Comparison of ENCODE assay signal across 23 cellular contexts in the genomic region with DNA sequence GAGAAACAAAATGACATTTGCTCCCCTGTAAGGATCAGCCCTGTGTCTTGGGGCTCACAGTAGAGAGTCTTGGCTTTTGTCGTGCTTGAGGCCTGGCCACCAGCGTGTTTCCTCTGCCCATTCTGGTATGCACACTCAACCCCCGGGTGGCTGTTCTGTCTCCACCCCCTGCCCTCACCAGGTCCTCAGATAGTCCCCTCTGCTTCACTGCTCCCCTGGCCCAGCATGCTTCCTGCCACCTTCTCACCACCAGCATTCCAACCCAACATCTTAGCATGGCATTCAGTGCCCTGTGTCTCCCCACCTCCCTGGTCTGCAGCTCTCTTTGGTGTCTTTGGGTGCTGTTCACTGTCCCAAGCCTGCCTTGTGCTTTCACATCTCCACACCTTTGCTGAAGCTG. TPM values are rescaled to one million over a fixed set of nuclear protein-coding genes. Genes with fewer than 3 reads are reported as not detected.
DNase-seq lines count a peak whose midpoint lies in the region; ATAC-seq and TF ChIP-seq lines count a peak whose summit lies in the region.
"Had no signal": no experiment of that assay in that cellular context is flagged by ENCODE, and none has a peak within 500 bp of the region (broad histone marks: within the 10 kb centered on the region; RNA-seq: fewer than 3 reads in every experiment).

No MANE protein-coding gene starts in this region.

- CTCF ChIA-PET in activated CD4-positive, alpha-beta T cell treated with anti-CD3 and anti-CD28 coated beads for 36 hours (lab: Charles Lee), result interaction anchor here (1.0 to 1.3 kb wide), 2 partner anchors 23 to 143 kb away, joined by 4 read pairs; no protein-coding TSS in a partner anchor
- CTCF ChIA-PET in activated CD8-positive, alpha-beta T cell treated with anti-CD3 and anti-CD28 coated beads for 36 hours (lab: Charles Lee), result interaction anchor here (0.9 to 3.2 kb wide), 2 partner anchors 23 to 183 kb away, joined by 3 to 17 read pairs; no protein-coding TSS in a partner anchor

- DNase-seq in activated CD4-positive, alpha-beta T cell treated with anti-CD3 and anti-CD28 coated beads for 36 hours, result no peak
- DNase-seq in activated CD4-positive, alpha-beta T cell treated with anti-CD3 and anti-CD28 coated beads for 4 hours, result no peak
- DNase-seq in activated CD8-positive, alpha-beta T cell treated with anti-CD3 and anti-CD28 coated beads for 36 hours, result no peak
- DNase-seq in memory B cell (ENCODE audit: low spot score in 2 of 2), result no peak
- DNase-seq in spleen, result no peak
- DNase-seq in NCI-H146 treated with DMSO at 0.1 percent for 48 hours (lab: John Stamatoyannopoulos, UW; ENCODE audit: unreplicated experiment), result no peak
- DNase-seq: 8988T; activated CD4-positive, CD25-positive, alpha-beta regulatory T cell; colonic mucosa; HCEC 1CT; heart right ventricle; IMR-90; NCI-H1694; NCI-H226; PC-9; stimulated activated naive CD4-positive, alpha-beta T cell treated with Interleukin-2 at 50 U/mL for 16 hours; T-helper 9 cell; transverse colon had no signal

- POLR2A ChIA-PET in activated CD4-positive, alpha-beta T cell treated with anti-CD3 and anti-CD28 coated beads for 36 hours (lab: Charles Lee), result no interaction called here
- POLR2A ChIA-PET in activated CD8-positive, alpha-beta T cell treated with anti-CD3 and anti-CD28 coated beads for 36 hours (lab: Charles Lee), result no interaction called here

- H3K9me3 ChIP-seq in spleen, result no peaks in the 10 kb centered on the region
- H3K9me3 ChIP-seq: colonic mucosa, heart right ventricle, SJSA1, transverse colon had no signal

- no peak for TF ChIP-seq POLR2A in spleen (IDR thresholded peaks at IDR 0.05)

- no peak overlapping the region for H3K4me3 Mint-ChIP-seq in activated CD4-positive, alpha-beta T cell treated with anti-CD3 and anti-CD28 coated beads for 36 hours
- H3K4me3 Mint-ChIP-seq in activated CD8-positive, alpha-beta T cell treated with anti-CD3 and anti-CD28 coated beads for 36 hours, result no peak overlapping the region
- no peak overlapping the region for H3K4me3 Mint-ChIP-seq in memory B cell

- peaks cover 4% of the 10 kb centered on the region for H3K36me3 Mint-ChIP-seq in activated CD4-positive, alpha-beta T cell treated with anti-CD3 and anti-CD28 coated beads for 36 hours (ENCODE audit: low read depth)
- H3K36me3 Mint-ChIP-seq in activated CD8-positive, alpha-beta T cell treated with anti-CD3 and anti-CD28 coated beads for 36 hours (ENCODE audit: low read depth), result no peaks in the 10 kb centered on the region
- H3K36me3 Mint-ChIP-seq in memory B cell, result peaks cover 12% of the 10 kb centered on the region

- peaks cover 0 to 50% (median 15%) of the 10 kb centered on the region in 6 donors for H3K36me3 ChIP-seq in spleen
- H3K36me3 ChIP-seq: colonic mucosa had no signal

- 62 to 75% (median 68%) methylated on average over 3 of the region's 3 CpGs for WGBS in spleen, 5 donors

- peaks cover 3 to 62% (median 24%) of the 10 kb centered on the region in 6 donors for H3K4me1 ChIP-seq in spleen
- H3K4me1 ChIP-seq: colonic mucosa, SJSA1 had no signal

- peaks cover 22% of the 10 kb centered on the region for H3K4me1 Mint-ChIP-seq in activated CD4-positive, alpha-beta T cell treated with anti-CD3 and anti-CD28 coated beads for 36 hours
- peaks cover 13% of the 10 kb centered on the region for H3K4me1 Mint-ChIP-seq in activated CD8-positive, alpha-beta T cell treated with anti-CD3 and anti-CD28 coated beads for 36 hours (ENCODE audit: low read depth)
- peaks cover 37% of the 10 kb centered on the region for H3K4me1 Mint-ChIP-seq in memory B cell

- H3K27me3 Mint-ChIP-seq in activated CD4-positive, alpha-beta T cell treated with anti-CD3 and anti-CD28 coated beads for 36 hours, result no peaks in the 10 kb centered on the region
- H3K27me3 Mint-ChIP-seq in activated CD8-positive, alpha-beta T cell treated with anti-CD3 and anti-CD28 coated beads for 36 hours, result no peaks in the 10 kb centered on the region
- no peaks in the 10 kb centered on the region for H3K27me3 Mint-ChIP-seq in memory B cell

- intact Hi-C loops in activated CD4-positive, alpha-beta T cell treated with anti-CD3 and anti-CD28 coated beads for 36 hours (cut with DNase I, micrococcal nuclease), result no loop called here
- intact Hi-C loops in activated CD8-positive, alpha-beta T cell treated with anti-CD3 and anti-CD28 coated beads for 36 hours (cut with micrococcal nuclease), result no loop called here
- intact Hi-C loops in spleen (cut with DNase I; ENCODE audit: low total_unique reads), result no loop called here

- ATAC-seq in activated CD4-positive, alpha-beta T cell treated with anti-CD3 and anti-CD28 coated beads for 36 hours, result no peak
- ATAC-seq in activated CD8-positive, alpha-beta T cell treated with anti-CD3 and anti-CD28 coated beads for 36 hours, result no peak
- ATAC-seq in memory B cell (ENCODE audit: low read depth) (no peak), SK-N-SH treated with all-trans-retinoic acid at 6 μM for 48 hours (no peak), GM21360 (IDR thresholded peaks at IDR 0.05; ENCODE audit: unreplicated experiment) (no peak)
- ATAC-seq: heart right ventricle had no signal

- TF ChIP-seq CTCF in activated CD8-positive, alpha-beta T cell treated with anti-CD3 and anti-CD28 coated beads for 36 hours (IDR thresholded peaks at IDR 0.05), result no peak
- no peak for TF ChIP-seq CTCF in spleen (IDR thresholded peaks at IDR 0.05 in 8 of 11, conservative IDR thresholded peaks at IDR 0.05 in 3 of 11)

- peak overlapping the region in 6 of 8 donors; percentile 29 to 81 (median 61) for H3K27ac ChIP-seq in spleen
- H3K27ac ChIP-seq: colonic mucosa, PC-9, SJSA1, transverse colon had no signal

- H3K9me3 Mint-ChIP-seq in activated CD4-positive, alpha-beta T cell treated with anti-CD3 and anti-CD28 coated beads for 36 hours (ENCODE audit: low read depth), result no peaks in the 10 kb centered on the region
- H3K9me3 Mint-ChIP-seq in activated CD8-positive, alpha-beta T cell treated with anti-CD3 and anti-CD28 coated beads for 36 hours, result no peaks in the 10 kb centered on the region
- no peaks in the 10 kb centered on the region for H3K9me3 Mint-ChIP-seq in memory B cell

- H3K27me3 ChIP-seq in spleen (replicated peaks in 1 of 7), result no peaks in the 10 kb centered on the region
- H3K27me3 ChIP-seq: colonic mucosa, heart right ventricle, SJSA1, transverse colon had no signal

- H3K4me3 ChIP-seq in spleen, result no peak overlapping the region
- H3K4me3 ChIP-seq: colonic mucosa, heart right ventricle, PC-9, SJSA1, transverse colon had no signal

- H3K27ac Mint-ChIP-seq in activated CD4-positive, alpha-beta T cell treated with anti-CD3 and anti-CD28 coated beads for 36 hours, result peak overlapping the region; percentile 22
- H3K27ac Mint-ChIP-seq in activated CD8-positive, alpha-beta T cell treated with anti-CD3 and anti-CD28 coated beads for 36 hours, result peak overlapping the region; percentile 2
- peak overlapping the region; percentile 25 for H3K27ac Mint-ChIP-seq in memory B cell

TF ChIP-seq in SK-N-SH treated with all-trans-retinoic acid at 6 μM for 48 hours, 23 proteins besides CTCF, POLR2A, EP300 and RAD21 (continues in another document):
- no peak for TF ChIP-seq GLIS3 (CRISPR knock-in tag; IDR thresholded peaks at IDR 0.05)
- TF ChIP-seq, protein P1, sequence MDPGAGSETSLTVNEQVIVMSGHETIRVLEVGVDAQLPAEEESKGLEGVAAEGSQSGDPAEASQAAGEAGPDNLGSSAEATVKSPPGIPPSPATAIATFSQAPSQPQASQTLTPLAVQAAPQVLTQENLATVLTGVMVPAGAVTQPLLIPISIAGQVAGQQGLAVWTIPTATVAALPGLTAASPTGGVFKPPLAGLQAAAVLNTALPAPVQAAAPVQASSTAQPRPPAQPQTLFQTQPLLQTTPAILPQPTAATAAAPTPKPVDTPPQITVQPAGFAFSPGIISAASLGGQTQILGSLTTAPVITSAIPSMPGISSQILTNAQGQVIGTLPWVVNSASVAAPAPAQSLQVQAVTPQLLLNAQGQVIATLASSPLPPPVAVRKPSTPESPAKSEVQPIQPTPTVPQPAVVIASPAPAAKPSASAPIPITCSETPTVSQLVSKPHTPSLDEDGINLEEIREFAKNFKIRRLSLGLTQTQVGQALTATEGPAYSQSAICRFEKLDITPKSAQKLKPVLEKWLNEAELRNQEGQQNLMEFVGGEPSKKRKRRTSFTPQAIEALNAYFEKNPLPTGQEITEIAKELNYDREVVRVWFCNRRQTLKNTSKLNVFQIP (CRISPR knock-in tag; IDR thresholded peaks at IDR 0.05; ENCODE audit: borderline replicate concordance, low read depth), result no peak
- TF ChIP-seq, protein P2, sequence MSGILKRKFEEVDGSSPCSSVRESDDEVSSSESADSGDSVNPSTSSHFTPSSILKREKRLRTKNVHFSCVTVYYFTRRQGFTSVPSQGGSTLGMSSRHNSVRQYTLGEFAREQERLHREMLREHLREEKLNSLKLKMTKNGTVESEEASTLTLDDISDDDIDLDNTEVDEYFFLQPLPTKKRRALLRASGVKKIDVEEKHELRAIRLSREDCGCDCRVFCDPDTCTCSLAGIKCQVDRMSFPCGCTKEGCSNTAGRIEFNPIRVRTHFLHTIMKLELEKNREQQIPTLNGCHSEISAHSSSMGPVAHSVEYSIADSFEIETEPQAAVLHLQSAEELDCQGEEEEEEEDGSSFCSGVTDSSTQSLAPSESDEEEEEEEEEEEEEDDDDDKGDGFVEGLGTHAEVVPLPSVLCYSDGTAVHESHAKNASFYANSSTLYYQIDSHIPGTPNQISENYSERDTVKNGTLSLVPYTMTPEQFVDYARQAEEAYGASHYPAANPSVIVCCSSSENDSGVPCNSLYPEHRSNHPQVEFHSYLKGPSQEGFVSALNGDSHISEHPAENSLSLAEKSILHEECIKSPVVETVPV (CRISPR knock-in tag; IDR thresholded peaks at IDR 0.05), result no peak
- TF ChIP-seq BACH2 (CRISPR knock-in tag; IDR thresholded peaks at IDR 0.05; ENCODE audit: borderline replicate concordance), result no peak
- TF ChIP-seq PPARA (CRISPR knock-in tag; IDR thresholded peaks at IDR 0.05; ENCODE audit: borderline replicate concordance), result no peak

RNA-seq across cellular contexts. Expression of a gene that starts 16.2 kb away (rescaled TPM):
- total RNA-seq in activated CD4-positive, alpha-beta T cell treated with anti-CD3 and anti-CD28 coated beads for 36 hours, result 10 to 100 TPM; 10.2 to 11.7 TPM
- total RNA-seq in activated CD8-positive, alpha-beta T cell treated with anti-CD3 and anti-CD28 coated beads for 36 hours, result 1 to 10 TPM; 5.4 to 7.8 TPM
- total RNA-seq in spleen, result 10 to 100 TPM; 19.9 to 47.0 (median 26.3) TPM
- polyA plus RNA-seq in spleen, result 10 to 100 TPM in 2 of 3 donors, 1 to 10 TPM in 1; 8.7 to 14.8 (median 11.7) TPM

RNA-seq across cellular contexts. Expression of a gene that starts 48.4 kb away (rescaled TPM):
- not detected for total RNA-seq in activated CD4-positive, alpha-beta T cell treated with anti-CD3 and anti-CD28 coated beads for 36 hours
- not detected for total RNA-seq in activated CD8-positive, alpha-beta T cell treated with anti-CD3 and anti-CD28 coated beads for 36 hours
- total RNA-seq in spleen, result 1 to 10 TPM in 1 of 7 donors, under 1 TPM in 1, not detected in 5; 0.47 to 1.6 TPM
- under 1 TPM in 1 of 3 donors, not detected in 2; 0.10 TPM for polyA plus RNA-seq in spleen
- total RNA-seq: colonic mucosa, IMR-90, liver, MCF 10A, PC-9, SJSA1, transverse colon had no signal
- polyA plus RNA-seq: heart right ventricle, IMR-90, liver had no signal
